Comparison of ENCODE assay signal across 33 cellular contexts in genomic region chr7:8579661-8580060, GRCh38.
"Had no signal": no experiment of that assay in that cellular context is flagged by ENCODE, and none has a peak within 500 bp of the region (broad histone marks: within the 10 kb centered on the region; RNA-seq: fewer than 3 reads in every experiment).

No MANE protein-coding gene starts in this region.

- ATAC-seq: activated CD4-positive, CD25-positive, alpha-beta regulatory T cell treated with anti-CD3 and anti-CD28 coated beads, Interleukin-2, amount 50 U/mL, for 24 hours; activated CD8-positive, alpha-beta T cell treated with anti-CD3 and anti-CD28 coated beads for 36 hours; activated naive CD8-positive, alpha-beta T cell treated with anti-CD3 and anti-CD28 coated beads, Interleukin-2, amount 50 U/mL, for 24 hours; activated T-cell treated with anti-CD3 and anti-CD28 coated beads, Interleukin-2, amount 50 U/mL, for 4 hours; activated T-helper 17 cell treated with anti-CD3 and anti-CD28 coated beads, Interleukin-2, amount 50 U/mL, for 72 hours; body of pancreas; effector memory CD8-positive, alpha-beta T cell; gastroesophageal sphincter; heart right ventricle had no signal

- H3K4me1 Mint-ChIP-seq: activated B cell treated with CpG ODN at 0.5 μM for 24 hours; activated naive CD4-positive, alpha-beta T cell treated with anti-CD3 and anti-CD28 coated beads, Interleukin-2, amount 50 U/mL, for 24 hours; activated naive CD8-positive, alpha-beta T cell treated with anti-CD3 and anti-CD28 coated beads for 36 hours; activated naive CD8-positive, alpha-beta T cell treated with anti-CD3 and anti-CD28 coated beads, Interleukin-2, amount 50 U/mL, for 24 hours; activated T-helper 17 cell treated with anti-CD3 and anti-CD28 coated beads, Interleukin-2, amount 50 U/mL, for 72 hours had no signal

- H3K4me3 ChIP-seq: adrenal gland, body of pancreas, esophagus squamous epithelium, gastroesophageal sphincter, heart right ventricle, hepatocyte had no signal

- H3K4me3 Mint-ChIP-seq: activated B cell treated with CpG ODN at 0.5 μM for 24 hours; activated CD8-positive, alpha-beta T cell treated with anti-CD3 and anti-CD28 coated beads for 36 hours; activated naive CD4-positive, alpha-beta T cell treated with anti-CD3 and anti-CD28 coated beads, Interleukin-2, amount 50 U/mL, for 24 hours; activated naive CD8-positive, alpha-beta T cell treated with anti-CD3 and anti-CD28 coated beads for 36 hours; activated naive CD8-positive, alpha-beta T cell treated with anti-CD3 and anti-CD28 coated beads, Interleukin-2, amount 50 U/mL, for 24 hours; activated T-cell treated with anti-CD3 and anti-CD28 coated beads, Interleukin-2, amount 50 U/mL, for 4 hours; activated T-helper 17 cell treated with anti-CD3 and anti-CD28 coated beads, Interleukin-2, amount 50 U/mL, for 72 hours; effector memory CD8-positive, alpha-beta T cell; T-helper 2 cell treated with Interferon-gamma antibody and Interleukin-4, amounts not matched to agents 5 μg/mL and 100 μg/mL, for 36 hours had no signal

- H3K36me3 Mint-ChIP-seq: activated naive CD4-positive, alpha-beta T cell treated with anti-CD3 and anti-CD28 coated beads, Interleukin-2, amount 50 U/mL, for 24 hours; activated naive CD8-positive, alpha-beta T cell treated with anti-CD3 and anti-CD28 coated beads for 36 hours had no signal

- H3K27ac Mint-ChIP-seq: activated B cell treated with CpG ODN at 0.5 μM for 24 hours; activated CD8-positive, alpha-beta T cell treated with anti-CD3 and anti-CD28 coated beads for 36 hours; activated naive CD4-positive, alpha-beta T cell treated with anti-CD3 and anti-CD28 coated beads, Interleukin-2, amount 50 U/mL, for 24 hours; activated naive CD8-positive, alpha-beta T cell treated with anti-CD3 and anti-CD28 coated beads for 36 hours; activated naive CD8-positive, alpha-beta T cell treated with anti-CD3 and anti-CD28 coated beads, Interleukin-2, amount 50 U/mL, for 24 hours; activated T-helper 17 cell treated with anti-CD3 and anti-CD28 coated beads, Interleukin-2, amount 50 U/mL, for 72 hours; effector memory CD8-positive, alpha-beta T cell; T-helper 2 cell treated with Interferon-gamma antibody and Interleukin-4, amounts not matched to agents 5 μg/mL and 100 μg/mL, for 36 hours had no signal

- H3K27me3 Mint-ChIP-seq: activated B cell treated with CpG ODN at 0.5 μM for 24 hours; activated CD8-positive, alpha-beta T cell treated with anti-CD3 and anti-CD28 coated beads for 36 hours; activated naive CD4-positive, alpha-beta T cell treated with anti-CD3 and anti-CD28 coated beads, Interleukin-2, amount 50 U/mL, for 24 hours; activated naive CD8-positive, alpha-beta T cell treated with anti-CD3 and anti-CD28 coated beads for 36 hours; activated naive CD8-positive, alpha-beta T cell treated with anti-CD3 and anti-CD28 coated beads, Interleukin-2, amount 50 U/mL, for 24 hours; activated T-helper 17 cell treated with anti-CD3 and anti-CD28 coated beads, Interleukin-2, amount 50 U/mL, for 72 hours; effector memory CD8-positive, alpha-beta T cell had no signal

- H3K4me2 ChIP-seq: hepatocyte had no signal

- DNase-seq: activated B cell treated with CpG ODN at 0.5 μM for 24 hours; activated CD4-positive, alpha-beta T cell treated with anti-CD3 and anti-CD28 coated beads for 48 hours; activated CD4-positive, alpha-beta T cell treated with anti-CD3 and anti-CD28 coated beads, Interleukin-2, amount 50 U/mL, for 1 hour; activated CD4-positive, alpha-beta T cell treated with anti-CD3 and anti-CD28 coated beads, Interleukin-2, amount 50 U/mL, for 48 hours; activated CD8-positive, alpha-beta memory T cell treated with anti-CD3 and anti-CD28 coated beads for 24 hours; activated CD8-positive, alpha-beta T cell treated with anti-CD3 and anti-CD28 coated beads for 36 hours; activated effector memory CD4-positive, alpha-beta T cell treated with Interleukin-2 at 50 U/mL for 16 hours; activated gamma-delta T cell treated with Interleukin-2 at 50 U/mL for 16 hours; activated naive CD4-positive, alpha-beta T cell treated with Interleukin-2 at 50 U/mL for 16 hours; activated naive CD8-positive, alpha-beta T cell treated with anti-CD3 and anti-CD28 coated beads for 36 hours; activated naive CD8-positive, alpha-beta T cell treated with anti-CD3 and anti-CD28 coated beads, Interleukin-2, amount 50 U/mL, for 24 hours; activated T-cell treated with anti-CD3 and anti-CD28 coated beads, Interleukin-2, amount 50 U/mL, for 4 hours; adrenal gland; amygdala; aorta; body of pancreas; caudate nucleus; cortex of kidney; dermis blood vessel endothelial cell; effector CD4-positive, alpha-beta T cell; effector memory CD8-positive, alpha-beta T cell; esophagus squamous epithelium; foreskin melanocyte; heart right ventricle; T1000 had no signal

- H3K9me3 ChIP-seq: adrenal gland, body of pancreas, esophagus squamous epithelium, gastroesophageal sphincter had no signal

- H3K79me2 ChIP-seq: hepatocyte had no signal

- H2AFZ ChIP-seq: hepatocyte had no signal

- H3K36me3 ChIP-seq: adrenal gland, esophagus squamous epithelium, gastroesophageal sphincter, heart right ventricle had no signal

- H3K9me3 Mint-ChIP-seq: activated B cell treated with CpG ODN at 0.5 μM for 24 hours; activated CD8-positive, alpha-beta T cell treated with anti-CD3 and anti-CD28 coated beads for 36 hours; activated naive CD4-positive, alpha-beta T cell treated with anti-CD3 and anti-CD28 coated beads, Interleukin-2, amount 50 U/mL, for 24 hours; activated naive CD8-positive, alpha-beta T cell treated with anti-CD3 and anti-CD28 coated beads for 36 hours; activated T-helper 17 cell treated with anti-CD3 and anti-CD28 coated beads, Interleukin-2, amount 50 U/mL, for 72 hours; T-helper 2 cell treated with Interferon-gamma antibody and Interleukin-4, amounts not matched to agents 5 μg/mL and 100 μg/mL, for 36 hours had no signal

- H3K27me3 ChIP-seq: adrenal gland, body of pancreas, esophagus squamous epithelium, heart right ventricle, hepatocyte had no signal

- H3K4me1 ChIP-seq: body of pancreas, esophagus squamous epithelium, gastroesophageal sphincter, heart right ventricle had no signal

- H3K27ac ChIP-seq: adrenal gland, body of pancreas, epithelial cell of prostate, esophagus squamous epithelium, gastroesophageal sphincter, heart right ventricle, hepatocyte, VCaP had no signal
